13 cellular contexts compared by ENCODE assay signal in the genomic region with DNA sequence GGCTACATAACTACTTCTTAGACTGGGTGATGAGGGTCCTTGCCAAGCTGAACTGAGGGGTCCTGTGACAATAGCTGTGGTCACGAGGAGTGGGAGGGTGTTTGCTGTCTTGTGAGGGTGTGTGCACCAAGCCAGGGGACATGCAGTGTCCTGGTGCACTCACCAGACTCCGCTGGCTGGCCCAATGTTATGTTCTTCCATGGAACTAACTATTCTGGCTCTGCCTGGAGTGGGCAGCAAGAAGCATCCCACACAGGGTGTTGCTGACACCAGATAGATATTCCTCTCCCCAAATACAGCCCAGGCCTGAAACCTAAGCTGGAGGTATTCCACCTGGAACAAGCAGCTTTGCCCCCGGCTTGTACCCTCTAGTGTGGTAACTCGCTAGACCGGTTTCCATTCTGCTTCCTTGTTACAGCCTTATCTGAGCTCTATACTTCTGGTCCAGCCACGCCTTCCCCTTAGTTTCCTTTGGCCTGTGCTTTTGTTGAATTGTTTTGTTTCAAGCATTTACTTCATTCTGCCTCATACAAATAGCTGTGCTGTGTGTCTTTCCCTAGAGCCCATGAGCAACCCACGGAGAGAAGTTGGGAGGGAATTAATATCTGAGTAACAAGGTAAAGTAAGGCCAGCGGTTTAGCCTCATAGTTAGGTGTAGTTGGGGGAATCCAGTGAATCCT. TPM values are rescaled to one million over a fixed set of nuclear protein-coding genes. Genes with fewer than 3 reads are reported as not detected.
DNase-seq lines count a peak whose midpoint lies in the region; ATAC-seq and TF ChIP-seq lines count a peak whose summit lies in the region.
"Had no signal": no experiment of that assay in that cellular context is flagged by ENCODE, and none has a peak within 500 bp of the region (broad histone marks: within the 10 kb centered on the region; RNA-seq: fewer than 3 reads in every experiment).

No MANE protein-coding gene starts in this region.

- H3K27ac Mint-ChIP-seq in T-helper 2 cell treated with Interferon-gamma antibody and Interleukin-4, amounts not matched to agents 5 μg/mL and 100 μg/mL, for 36 hours: peak overlapping the region; percentile 74
- peak overlapping the region; percentile 88 for H3K27ac Mint-ChIP-seq in stimulated activated memory B cell treated with anti-CD40 and anti-IgM and Interleukin-4, amounts not matched to agents 10 μg/mL and 1 μg/mL and 100 μg/mL, for 72 hours

- DNase-seq in T-helper 2 cell treated with Interferon-gamma antibody and Interleukin-4, amounts not matched to agents 5 μg/mL and 100 μg/mL, for 36 hours (ENCODE audit: low spot score): no peak
- DNase-seq in T-helper 2 cell (no peak), Peyer's patch (peak in 2 of 3 donors; percentile 56 to 77), iPS-NIHi11 (ENCODE audit: low spot score) (peak; percentile 19), NAMALWA (ENCODE audit: low spot score) (no peak)
- DNase-seq: activated naive CD4-positive, alpha-beta T cell treated with Interleukin-2 at 50 U/mL for 16 hours; dermis blood vessel endothelial cell; heart right ventricle; WERI-Rb-1 had no signal

- H3K36me3 Mint-ChIP-seq in T-helper 2 cell treated with Interferon-gamma antibody and Interleukin-4, amounts not matched to agents 5 μg/mL and 100 μg/mL, for 36 hours (ENCODE audit: low read depth): no peaks in the 10 kb centered on the region
- no peaks in the 10 kb centered on the region for H3K36me3 Mint-ChIP-seq in stimulated activated memory B cell treated with anti-CD40 and anti-IgM and Interleukin-4, amounts not matched to agents 10 μg/mL and 1 μg/mL and 100 μg/mL, for 72 hours

- H3K4me3 Mint-ChIP-seq in T-helper 2 cell treated with Interferon-gamma antibody and Interleukin-4, amounts not matched to agents 5 μg/mL and 100 μg/mL, for 36 hours: peak overlapping the region; percentile 2
- no peak overlapping the region for H3K4me3 Mint-ChIP-seq in stimulated activated memory B cell treated with anti-CD40 and anti-IgM and Interleukin-4, amounts not matched to agents 10 μg/mL and 1 μg/mL and 100 μg/mL, for 72 hours

- no peak for TF ChIP-seq POLR2A in Peyer's patch (IDR thresholded peaks at IDR 0.05)

- H3K4me1 Mint-ChIP-seq in T-helper 2 cell treated with Interferon-gamma antibody and Interleukin-4, amounts not matched to agents 5 μg/mL and 100 μg/mL, for 36 hours (ENCODE audit: low read depth): peaks cover 23% of the 10 kb centered on the region
- H3K4me1 Mint-ChIP-seq in stimulated activated memory B cell treated with anti-CD40 and anti-IgM and Interleukin-4, amounts not matched to agents 10 μg/mL and 1 μg/mL and 100 μg/mL, for 72 hours: peaks cover 80% of the 10 kb centered on the region

- ATAC-seq in stimulated activated memory B cell treated with anti-CD40 and anti-IgM and Interleukin-4, amounts not matched to agents 10 μg/mL and 1 μg/mL and 100 μg/mL, for 72 hours: no peak
- ATAC-seq in GM21447 (IDR thresholded peaks at IDR 0.05; ENCODE audit: unreplicated experiment) (no peak), HG02852 (IDR thresholded peaks at IDR 0.05; ENCODE audit: unreplicated experiment) (no peak)

- H3K4me3 ChIP-seq in Peyer's patch: no peak overlapping the region
- H3K4me3 ChIP-seq: A549, heart right ventricle had no signal

- no peaks in the 10 kb centered on the region for H3K9me3 Mint-ChIP-seq in T-helper 2 cell treated with Interferon-gamma antibody and Interleukin-4, amounts not matched to agents 5 μg/mL and 100 μg/mL, for 36 hours
- no peaks in the 10 kb centered on the region for H3K9me3 Mint-ChIP-seq in stimulated activated memory B cell treated with anti-CD40 and anti-IgM and Interleukin-4, amounts not matched to agents 10 μg/mL and 1 μg/mL and 100 μg/mL, for 72 hours

- no peak for TF ChIP-seq CTCF in Peyer's patch (IDR thresholded peaks at IDR 0.05)

- H3K27me3 ChIP-seq in Peyer's patch: no peaks in the 10 kb centered on the region
- H3K27me3 ChIP-seq: heart right ventricle had no signal

- no peaks in the 10 kb centered on the region for H3K36me3 ChIP-seq in Peyer's patch
- H3K36me3 ChIP-seq: heart right ventricle, WERI-Rb-1 had no signal

- peaks cover 11% of the 10 kb centered on the region for H3K27me3 Mint-ChIP-seq in T-helper 2 cell treated with Interferon-gamma antibody and Interleukin-4, amounts not matched to agents 5 μg/mL and 100 μg/mL, for 36 hours (ENCODE audit: low read depth)
- no peaks in the 10 kb centered on the region for H3K27me3 Mint-ChIP-seq in stimulated activated memory B cell treated with anti-CD40 and anti-IgM and Interleukin-4, amounts not matched to agents 10 μg/mL and 1 μg/mL and 100 μg/mL, for 72 hours

- H3K4me1 ChIP-seq in Peyer's patch: peaks cover 0 to 22% (median 12%) of the 10 kb centered on the region in 4 donors
- H3K4me1 ChIP-seq: A549 had no signal

- peak overlapping the region; percentile 76 to 82 (median 81) for H3K27ac ChIP-seq in Peyer's patch
- H3K27ac ChIP-seq: A549, WERI-Rb-1 had no signal

- H3K9me3 ChIP-seq in Peyer's patch: no peaks in the 10 kb centered on the region
- H3K9me3 ChIP-seq: A549, heart right ventricle had no signal

RNA-seq across cellular contexts. Expression of gene LY9, which starts 14.7 kb away (rescaled TPM):
- total RNA-seq in Peyer's patch: 10 to 100 TPM in 1 of 4 donors, 1 to 10 TPM in 3; 1.6 to 39.6 (median 3.6) TPM
- total RNA-seq: dermis blood vessel endothelial cell had no signal

RNA-seq across cellular contexts. Expression of gene SLAMF7, which starts 42.2 kb away (rescaled TPM):
- total RNA-seq in Peyer's patch: 1 to 10 TPM; 2.5 to 3.9 (median 2.7) TPM
- total RNA-seq: dermis blood vessel endothelial cell had no signal

Comparison
In these comparisons a context has a peak if more than half of its experiments do, and no peak if none do; other contexts are left out.
1. DNase-seq: peak in Peyer's patch (2 of 3) and iPS-NIHi11 (single experiment); none in T-helper 2 cell treated with Interferon-gamma antibody and Interleukin-4, amounts not matched to agents 5 μg/mL and 100 μg/mL, for 36 hours (single experiment), T-helper 2 cell (0 of 5) and NAMALWA (single experiment).